ENCODE assay signal across 8 cellular contexts in genomic region chr13:78137404-78138142, GRCh38.
DNase-seq lines count a peak whose midpoint lies in the region; ATAC-seq and TF ChIP-seq lines count a peak whose summit lies in the region.

No MANE protein-coding gene starts in this region.

- peak overlapping the region; percentile 32 for H3K4me3 Mint-ChIP-seq in neural crest cell

- H3K9me3 Mint-ChIP-seq in neural crest cell, result no peaks in the 10 kb centered on the region

- DNase-seq in D341Med (ENCODE audit: low spot score) (peak; percentile 59), NCI-H187 (lab: John Stamatoyannopoulos, UW) (peak; percentile 56 to 58), fibroblast of pulmonary artery (ENCODE audit: low read depth) (peak; percentile 78), neural crest cell (ENCODE audit: low read depth, low spot score) (peak; percentile 35)
- DNase-seq in effector CD8-positive, alpha-beta T cell (lab: John Stamatoyannopoulos, UW), result no peak

- no peak overlapping the region for H3K4me3 ChIP-seq in fibroblast of pulmonary artery (replicated peaks; ENCODE audit: low read depth, low read length)

- ATAC-seq in GM18909 (IDR thresholded peaks at IDR 0.05; ENCODE audit: poor library complexity, unreplicated experiment) (peak; percentile 95), HG03066 (IDR thresholded peaks at IDR 0.05; ENCODE audit: low read depth, unreplicated experiment) (peak; percentile 79)

- TF ChIP-seq CTCF in VCaP (conservative IDR thresholded peaks at IDR 0.05) (peak; percentile 83), fibroblast of pulmonary artery (IDR thresholded peaks at IDR 0.05; ENCODE audit: low read length, missing control alignments) (peak; percentile 76), neural crest cell (conservative IDR thresholded peaks at IDR 0.05) (peak; percentile 87)

- peaks cover 7% of the 10 kb centered on the region for H3K4me1 Mint-ChIP-seq in neural crest cell

- H3K36me3 Mint-ChIP-seq in neural crest cell (ENCODE audit: low read depth), result no peaks in the 10 kb centered on the region

- H3K27ac ChIP-seq in VCaP, result no peak overlapping the region

- H3K27ac Mint-ChIP-seq in neural crest cell (ENCODE audit: unreplicated experiment), result no peak overlapping the region

- no peaks in the 10 kb centered on the region for H3K27me3 Mint-ChIP-seq in neural crest cell (ENCODE audit: low read depth)
